23 cellular contexts compared by ENCODE assay signal in the genomic region with DNA sequence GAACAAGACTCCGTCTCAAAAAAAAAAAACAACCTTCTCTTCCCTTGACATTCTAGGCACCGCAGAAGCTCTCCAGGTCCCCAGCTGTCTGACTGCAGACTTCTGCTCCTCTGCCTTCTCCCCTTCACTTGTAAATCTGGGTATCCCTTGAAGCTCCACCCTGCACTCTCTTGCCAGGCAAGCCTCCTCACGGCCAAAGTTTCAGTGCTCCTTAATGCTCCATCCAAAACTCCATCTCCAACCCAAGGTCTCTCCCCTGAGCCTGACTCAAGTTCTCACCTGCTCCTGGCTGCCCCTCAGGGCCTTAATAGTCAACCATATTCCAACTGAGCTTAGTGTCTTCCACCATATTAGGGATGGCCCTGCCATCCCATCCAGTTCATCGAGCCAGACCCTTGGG. TPM values are rescaled to one million over a fixed set of nuclear protein-coding genes. Genes with fewer than 3 reads are reported as not detected.
DNase-seq lines count a peak whose midpoint lies in the region; ATAC-seq, FAIRE-seq and TF ChIP-seq lines count a peak whose summit lies in the region.
"Had no signal": no experiment of that assay in that cellular context is flagged by ENCODE, and none has a peak within 500 bp of the region (broad histone marks: within the 10 kb centered on the region; RNA-seq: fewer than 3 reads in every experiment).

No MANE protein-coding gene starts in this region.

- no peaks in the 10 kb centered on the region for H3K27me3 ChIP-seq in BLaER1
- no peaks in the 10 kb centered on the region for H3K27me3 ChIP-seq in CD4-positive, alpha-beta T cell (ENCODE audit: control insufficient read depth, insufficient read depth, low read length)
- H3K27me3 ChIP-seq in esophagus muscularis mucosa: no peaks in the 10 kb centered on the region
- H3K27me3 ChIP-seq: BE2C, breast epithelium, sigmoid colon had no signal

- peaks cover 77% of the 10 kb centered on the region for H3K4me1 Mint-ChIP-seq in CD4-positive, alpha-beta T cell (ENCODE audit: low read depth)
- H3K4me1 Mint-ChIP-seq in activated T-helper 1 cell treated with anti-CD3 and anti-CD28 coated beads, Interleukin-12 subunit alpha, Interleukin-12 subunit beta, Interleukin-2, Interleukin-4 antibody, amounts not matched to agents 30 ng/mL and 10 ng/mL and 1 ng/mL, durations not matched to agents 14 hours and 24 hours and 36 hours (ENCODE audit: low read depth): peaks cover 69% of the 10 kb centered on the region
- H3K4me1 Mint-ChIP-seq in naive thymus-derived CD8-positive, alpha-beta T cell: peaks cover 58 to 87% (median 79%) of the 10 kb centered on the region in 4 donors

- CTCF ChIA-PET in CD4-positive, alpha-beta T cell (lab: Charles Lee): interaction anchor here (0.8 to 1.2 kb wide), 2 partner anchors 24 to 51 kb away, joined by 3 read pairs; no protein-coding TSS in a partner anchor

- TF ChIP-seq CTCF in CD4-positive, alpha-beta T cell (IDR thresholded peaks at IDR 0.05): no peak
- TF ChIP-seq CTCF in D721Med (IDR thresholded peaks at IDR 0.05; ENCODE audit: insufficient read depth, missing control alignments): no peak
- no peak for TF ChIP-seq CTCF in esophagus muscularis mucosa (IDR thresholded peaks at IDR 0.05)

- intact Hi-C loops in CD4-positive, alpha-beta T cell (cut with DNase I, micrococcal nuclease): no loop called here
- intact Hi-C loops in activated T-helper 1 cell treated with anti-CD3 and anti-CD28 coated beads, Interleukin-12 subunit alpha, Interleukin-12 subunit beta, Interleukin-2, Interleukin-4 antibody, amounts not matched to agents 30 ng/mL and 10 ng/mL and 1 ng/mL, durations not matched to agents 14 hours and 24 hours and 36 hours (cut with micrococcal nuclease): no loop called here
- intact Hi-C loops in esophagus muscularis mucosa (cut with DNase I): no loop called here

- H3K9me3 ChIP-seq in BLaER1 (no peaks in the 10 kb centered on the region), esophagus muscularis mucosa (no peaks in the 10 kb centered on the region)
- no peaks in the 10 kb centered on the region for H3K9me3 ChIP-seq in CD4-positive, alpha-beta T cell (ENCODE audit: control insufficient read depth, low read length)
- H3K9me3 ChIP-seq: BE2C, breast epithelium, sigmoid colon, thoracic aorta had no signal

- peak overlapping the region; percentile 60 for H3K27ac Mint-ChIP-seq in CD4-positive, alpha-beta T cell
- H3K27ac Mint-ChIP-seq in activated T-helper 1 cell treated with anti-CD3 and anti-CD28 coated beads, Interleukin-12 subunit alpha, Interleukin-12 subunit beta, Interleukin-2, Interleukin-4 antibody, amounts not matched to agents 30 ng/mL and 10 ng/mL and 1 ng/mL, durations not matched to agents 14 hours and 24 hours and 36 hours: peak overlapping the region; percentile 87
- H3K27ac Mint-ChIP-seq in naive thymus-derived CD8-positive, alpha-beta T cell: peak overlapping the region; percentile 57 to 98 (median 92)

- no peaks in the 10 kb centered on the region for H4K20me1 ChIP-seq in BLaER1

- no peak for DNase-seq in CD4-positive, alpha-beta T cell
- no peak for DNase-seq in activated T-helper 1 cell treated with anti-CD3 and anti-CD28 coated beads, Interleukin-12 subunit alpha, Interleukin-12 subunit beta, Interleukin-2, Interleukin-4 antibody, amounts not matched to agents 30 ng/mL and 10 ng/mL and 1 ng/mL, durations not matched to agents 14 hours and 24 hours and 36 hours (ENCODE audit: low spot score)
- no peak for DNase-seq in naive thymus-derived CD8-positive, alpha-beta T cell
- DNase-seq in D721Med (ENCODE audit: insufficient read length, low spot score) (no peak), medulla oblongata (ENCODE audit: extremely low spot score) (no peak), esophagus muscularis mucosa (ENCODE audit: extremely low spot score) (no peak)
- DNase-seq: activated CD4-positive, alpha-beta T cell treated with anti-CD3 and anti-CD28 coated beads, Interleukin-2, amount 50 U/mL, for 1 hour; activated gamma-delta T cell; BE2C; H9; kidney glomerular epithelial cell; NCI-H187 treated with DMSO at 0.1 percent for 48 hours; sigmoid colon; stimulated activated CD4-positive, alpha-beta T cell treated with anti-CD3 and anti-CD28 coated beads, Interleukin-2, amount 100 ng/mL, for 48 hours had no signal

- H3K36me3 ChIP-seq in BLaER1 (no peaks in the 10 kb centered on the region), esophagus muscularis mucosa (no peaks in the 10 kb centered on the region)
- H3K36me3 ChIP-seq: BE2C, breast epithelium, sigmoid colon, thoracic aorta had no signal

- no peaks in the 10 kb centered on the region for H3K9me3 Mint-ChIP-seq in CD4-positive, alpha-beta T cell
- no peaks in the 10 kb centered on the region for H3K9me3 Mint-ChIP-seq in activated T-helper 1 cell treated with anti-CD3 and anti-CD28 coated beads, Interleukin-12 subunit alpha, Interleukin-12 subunit beta, Interleukin-2, Interleukin-4 antibody, amounts not matched to agents 30 ng/mL and 10 ng/mL and 1 ng/mL, durations not matched to agents 14 hours and 24 hours and 36 hours
- no peaks in the 10 kb centered on the region for H3K9me3 Mint-ChIP-seq in naive thymus-derived CD8-positive, alpha-beta T cell
- H3K9me3 Mint-ChIP-seq: H9 had no signal

- H3K27ac ChIP-seq in BLaER1 (no peak overlapping the region), esophagus muscularis mucosa (replicated peaks in 1 of 4) (no peak overlapping the region)
- no peak overlapping the region for H3K27ac ChIP-seq in CD4-positive, alpha-beta T cell (ENCODE audit: low read depth, low read length)
- H3K27ac ChIP-seq: breast epithelium, sigmoid colon, thoracic aorta had no signal

- H3K4me2 ChIP-seq in BLaER1: peak overlapping the region; percentile 99

- TF ChIP-seq POLR2A in esophagus muscularis mucosa (IDR thresholded peaks at IDR 0.05; ENCODE audit: low read depth): no peak

- WGBS in esophagus muscularis mucosa: 77% methylated on average over 4 of the region's 4 CpGs

- POLR2A ChIA-PET in CD4-positive, alpha-beta T cell (lab: Charles Lee): no interaction called here
- POLR2A ChIA-PET in naive thymus-derived CD8-positive, alpha-beta T cell (lab: Charles Lee): interaction anchor here (1.3 kb wide), 1 partner anchor 42 kb away, joined by 3 read pairs; no protein-coding TSS in a partner anchor

- H3K36me3 Mint-ChIP-seq in CD4-positive, alpha-beta T cell (ENCODE audit: low read depth): peaks cover 12% of the 10 kb centered on the region
- peaks cover 18% of the 10 kb centered on the region for H3K36me3 Mint-ChIP-seq in activated T-helper 1 cell treated with anti-CD3 and anti-CD28 coated beads, Interleukin-12 subunit alpha, Interleukin-12 subunit beta, Interleukin-2, Interleukin-4 antibody, amounts not matched to agents 30 ng/mL and 10 ng/mL and 1 ng/mL, durations not matched to agents 14 hours and 24 hours and 36 hours (ENCODE audit: low read depth)
- no peaks in the 10 kb centered on the region for H3K36me3 Mint-ChIP-seq in naive thymus-derived CD8-positive, alpha-beta T cell

- H3K4me1 ChIP-seq in BLaER1 (peaks cover 77% of the 10 kb centered on the region), esophagus muscularis mucosa (peaks cover under 1 to 20% (median 19%) of the 10 kb centered on the region in 4 donors)
- H3K4me1 ChIP-seq: breast epithelium had no signal

- no peak for FAIRE-seq in D721Med (lab: Jason Lieb, UNC)
- FAIRE-seq: GM18507 had no signal

- H3K9ac ChIP-seq in BLaER1: no peak overlapping the region

- peak overlapping the region; percentile 65 for H3K4me3 Mint-ChIP-seq in CD4-positive, alpha-beta T cell
- H3K4me3 Mint-ChIP-seq in activated T-helper 1 cell treated with anti-CD3 and anti-CD28 coated beads, Interleukin-12 subunit alpha, Interleukin-12 subunit beta, Interleukin-2, Interleukin-4 antibody, amounts not matched to agents 30 ng/mL and 10 ng/mL and 1 ng/mL, durations not matched to agents 14 hours and 24 hours and 36 hours: peak overlapping the region; percentile 87
- peak overlapping the region; percentile 19 to 100 (median 62) for H3K4me3 Mint-ChIP-seq in naive thymus-derived CD8-positive, alpha-beta T cell

- no peak for ATAC-seq in CD4-positive, alpha-beta T cell (ENCODE audit: poor library complexity)
- ATAC-seq in naive thymus-derived CD8-positive, alpha-beta T cell: no peak
- ATAC-seq: Right ventricle myocardium inferior had no signal

- no peaks in the 10 kb centered on the region for H3K27me3 Mint-ChIP-seq in CD4-positive, alpha-beta T cell
- H3K27me3 Mint-ChIP-seq in activated T-helper 1 cell treated with anti-CD3 and anti-CD28 coated beads, Interleukin-12 subunit alpha, Interleukin-12 subunit beta, Interleukin-2, Interleukin-4 antibody, amounts not matched to agents 30 ng/mL and 10 ng/mL and 1 ng/mL, durations not matched to agents 14 hours and 24 hours and 36 hours (ENCODE audit: insufficient read depth): no peaks in the 10 kb centered on the region
- no peaks in the 10 kb centered on the region for H3K27me3 Mint-ChIP-seq in naive thymus-derived CD8-positive, alpha-beta T cell

- no peak for TF ChIP-seq EP300 in esophagus muscularis mucosa (IDR thresholded peaks at IDR 0.05)

- H3K4me3 ChIP-seq in BLaER1 (no peak overlapping the region), esophagus muscularis mucosa (no peak overlapping the region)
- H3K4me3 ChIP-seq: breast epithelium, sigmoid colon, thoracic aorta had no signal

RNA-seq across cellular contexts. Expression of a gene that starts 1.4 kb away (rescaled TPM):
- total RNA-seq in CD4-positive, alpha-beta T cell: under 1 TPM; 0.60 to 0.84 TPM
- total RNA-seq in activated T-helper 1 cell treated with anti-CD3 and anti-CD28 coated beads, Interleukin-12 subunit alpha, Interleukin-12 subunit beta, Interleukin-2, Interleukin-4 antibody, amounts not matched to agents 30 ng/mL and 10 ng/mL and 1 ng/mL, durations not matched to agents 14 hours and 24 hours and 36 hours: 16.2 and 23.2 TPM in 2 replicates
- 1 to 10 TPM in 1 of 2 experiments, under 1 TPM in 1; 0.73 to 1.7 TPM for total RNA-seq in naive thymus-derived CD8-positive, alpha-beta T cell
- not detected for polyA plus RNA-seq in naive thymus-derived CD8-positive, alpha-beta T cell
- total RNA-seq in esophagus muscularis mucosa: not detected
- total RNA-seq: breast epithelium, fibroblast of lung, H9, M059J, osteoblast, sigmoid colon, thoracic aorta had no signal
- polyA plus RNA-seq: fibroblast of lung had no signal

RNA-seq across cellular contexts. Expression of a gene that starts 2.2 kb away (rescaled TPM):
- 1 to 10 TPM; 6.2 to 7.2 TPM for total RNA-seq in CD4-positive, alpha-beta T cell
- total RNA-seq in activated T-helper 1 cell treated with anti-CD3 and anti-CD28 coated beads, Interleukin-12 subunit alpha, Interleukin-12 subunit beta, Interleukin-2, Interleukin-4 antibody, amounts not matched to agents 30 ng/mL and 10 ng/mL and 1 ng/mL, durations not matched to agents 14 hours and 24 hours and 36 hours: 376 and 393 TPM in 2 replicates
- 1 to 10 TPM; 3.8 to 5.6 TPM for total RNA-seq in naive thymus-derived CD8-positive, alpha-beta T cell
- 1,000 to 10,000 TPM in 1 of 3 donors, 10 to 100 TPM in 2; 41.7 to 1,629 (median 63.8) TPM for polyA plus RNA-seq in naive thymus-derived CD8-positive, alpha-beta T cell
- total RNA-seq in esophagus muscularis mucosa: 1 to 10 TPM in 3 of 4 donors, not detected in 1; 1.5 to 4.1 (median 2.4) TPM
- total RNA-seq: fibroblast of lung, H9, M059J, osteoblast had no signal
- polyA plus RNA-seq: fibroblast of lung had no signal

RNA-seq across cellular contexts. Expression of a gene that starts 4.0 kb away (rescaled TPM):
- total RNA-seq in CD4-positive, alpha-beta T cell: 10 to 100 TPM; 29.7 to 30.1 TPM
- 174 and 180 TPM in 2 replicates for total RNA-seq in activated T-helper 1 cell treated with anti-CD3 and anti-CD28 coated beads, Interleukin-12 subunit alpha, Interleukin-12 subunit beta, Interleukin-2, Interleukin-4 antibody, amounts not matched to agents 30 ng/mL and 10 ng/mL and 1 ng/mL, durations not matched to agents 14 hours and 24 hours and 36 hours
- total RNA-seq in naive thymus-derived CD8-positive, alpha-beta T cell: 10 to 100 TPM; 46.2 to 48.1 TPM
- polyA plus RNA-seq in naive thymus-derived CD8-positive, alpha-beta T cell: 100 to 1,000 TPM in 1 of 3 donors, 10 to 100 TPM in 2; 85.8 to 104 (median 91.5) TPM
- 100 to 1,000 TPM in 2 of 4 donors, 10 to 100 TPM in 2; 86.3 to 121 (median 106) TPM for total RNA-seq in esophagus muscularis mucosa

RNA-seq across cellular contexts. Expression of a gene that starts 17.5 kb away (rescaled TPM):
- not detected for total RNA-seq in CD4-positive, alpha-beta T cell
- total RNA-seq in activated T-helper 1 cell treated with anti-CD3 and anti-CD28 coated beads, Interleukin-12 subunit alpha, Interleukin-12 subunit beta, Interleukin-2, Interleukin-4 antibody, amounts not matched to agents 30 ng/mL and 10 ng/mL and 1 ng/mL, durations not matched to agents 14 hours and 24 hours and 36 hours: not detected in 2 replicates
- total RNA-seq in naive thymus-derived CD8-positive, alpha-beta T cell: not detected
- polyA plus RNA-seq in naive thymus-derived CD8-positive, alpha-beta T cell: under 1 TPM in 1 of 3 donors, not detected in 2; 0.68 TPM
- total RNA-seq in esophagus muscularis mucosa: not detected
- total RNA-seq: breast epithelium, fibroblast of lung, H9, M059J, mesenteric fat pad, osteoblast, Right ventricle myocardium inferior, sigmoid colon, thoracic aorta had no signal
- polyA plus RNA-seq: fibroblast of lung, sigmoid colon had no signal

RNA-seq across cellular contexts. Expression of a gene that starts 20.2 kb away (rescaled TPM):
- total RNA-seq in CD4-positive, alpha-beta T cell: not detected
- total RNA-seq in activated T-helper 1 cell treated with anti-CD3 and anti-CD28 coated beads, Interleukin-12 subunit alpha, Interleukin-12 subunit beta, Interleukin-2, Interleukin-4 antibody, amounts not matched to agents 30 ng/mL and 10 ng/mL and 1 ng/mL, durations not matched to agents 14 hours and 24 hours and 36 hours: 0.15 and 0.18 TPM in 2 replicates
- total RNA-seq in naive thymus-derived CD8-positive, alpha-beta T cell: not detected
- polyA plus RNA-seq in naive thymus-derived CD8-positive, alpha-beta T cell: not detected
- total RNA-seq in esophagus muscularis mucosa: not detected
- total RNA-seq: breast epithelium, fibroblast of lung, M059J, mesenteric fat pad, osteoblast, Right ventricle myocardium inferior, sigmoid colon had no signal
- polyA plus RNA-seq: fibroblast of lung had no signal

Comparison
In these comparisons a context has a peak if more than half of its experiments do, and no peak if none do; other contexts are left out.
1. RNA of a gene that starts 2.2 kb away (total RNA-seq): 376 to 393 TPM in activated T-helper 1 cell treated with anti-CD3 and anti-CD28 coated beads, Interleukin-12 subunit alpha, Interleukin-12 subunit beta, Interleukin-2, Interleukin-4 antibody, amounts not matched to agents 30 ng/mL and 10 ng/mL and 1 ng/mL, durations not matched to agents 14 hours and 24 hours and 36 hours; 6.2 to 7.2 TPM in CD4-positive, alpha-beta T cell, 3.8 to 5.6 TPM in naive thymus-derived CD8-positive, alpha-beta T cell and 1.5 to 4.1 TPM in esophagus muscularis mucosa; every median in the first group is over 10 times any median in the second.
2. Peak in every context shown above with its lines, with median percentiles within 50 percentile points of each other: H3K27ac Mint-ChIP-seq and H3K4me3 Mint-ChIP-seq.